In genomic region chr9:96654450-96655197, GRCh38 we compare ENCODE assay signal across 7 cellular contexts. TPM values are rescaled to one million over a fixed set of nuclear protein-coding genes. Genes with fewer than 3 reads are reported as not detected.
A peak's percentile ranks its signal among the peaks of the same experiment; 100 is the strongest.
DNase-seq lines count a peak whose midpoint lies in the region; ATAC-seq and TF ChIP-seq lines count a peak whose summit lies in the region.

No MANE protein-coding gene starts in this region.

- peak overlapping the region; percentile 92 to 100 for H3K27ac ChIP-seq in coronary artery

- H3K27ac Mint-ChIP-seq in activated CD4-positive, alpha-beta T cell treated with anti-CD3 and anti-CD28 coated beads, Interleukin-2, amount 10 ng/mL, durations not matched to agents 24 days and 14 days: peak overlapping the region; percentile 88

- no peak for TF ChIP-seq CTCF in coronary artery (IDR thresholded peaks at IDR 0.05)

- ATAC-seq in GM18519 (IDR thresholded peaks at IDR 0.05; ENCODE audit: low FRiP score, unreplicated experiment) (peak; percentile 60), HG03064 (IDR thresholded peaks at IDR 0.05; ENCODE audit: low read depth, unreplicated experiment) (peak; percentile 56)

- peaks cover 4% of the 10 kb centered on the region for H3K36me3 Mint-ChIP-seq in activated CD4-positive, alpha-beta T cell treated with anti-CD3 and anti-CD28 coated beads, Interleukin-2, amount 10 ng/mL, durations not matched to agents 24 days and 14 days (ENCODE audit: low read depth)

- H3K4me3 Mint-ChIP-seq in activated CD4-positive, alpha-beta T cell treated with anti-CD3 and anti-CD28 coated beads, Interleukin-2, amount 10 ng/mL, durations not matched to agents 24 days and 14 days: peak overlapping the region; percentile 89

- peak overlapping the region; percentile 82 for H3K4me3 ChIP-seq in coronary artery

- intact Hi-C loops in activated CD4-positive, alpha-beta T cell treated with anti-CD3 and anti-CD28 coated beads, Interleukin-2, amount 10 ng/mL, durations not matched to agents 24 days and 14 days (cut with micrococcal nuclease): loop anchor here (1.0 to 5.0 kb wide), 2 partner anchors 87 to 236 kb away; partner anchors contain the start of gene ZNF367

- peaks cover 12% of the 10 kb centered on the region for H3K4me1 Mint-ChIP-seq in activated CD4-positive, alpha-beta T cell treated with anti-CD3 and anti-CD28 coated beads, Interleukin-2, amount 10 ng/mL, durations not matched to agents 24 days and 14 days

- peak; percentile 75 for DNase-seq in NCI-H345 treated with DMSO at 0.1 percent for 48 hours (lab: John Stamatoyannopoulos, UW; ENCODE audit: unreplicated experiment)
- DNase-seq in activated CD4-positive, alpha-beta T cell treated with anti-CD3 and anti-CD28 coated beads, Interleukin-2, amount 10 ng/mL, durations not matched to agents 24 days and 14 days: peak; percentile 88
- DNase-seq in coronary artery (ENCODE audit: low spot score): peak; percentile 96
- DNase-seq in left kidney (ENCODE audit: low read depth, low spot score): peak; percentile 91
- DNase-seq in stimulated activated CD4-positive, alpha-beta T cell treated with anti-CD3 and anti-CD28 coated beads, Interleukin-1b, Interleukin-23, amount 100 ng/mL, for 24 hours (ENCODE audit: low read depth in 4 of 4, low spot score in 1 of 4): peak; percentile 21 to 36 (median 24)

- H3K27me3 Mint-ChIP-seq in activated CD4-positive, alpha-beta T cell treated with anti-CD3 and anti-CD28 coated beads, Interleukin-2, amount 10 ng/mL, durations not matched to agents 24 days and 14 days: peaks cover 10% of the 10 kb centered on the region

- H3K9me3 Mint-ChIP-seq in activated CD4-positive, alpha-beta T cell treated with anti-CD3 and anti-CD28 coated beads, Interleukin-2, amount 10 ng/mL, durations not matched to agents 24 days and 14 days: no peaks in the 10 kb centered on the region

RNA-seq across cellular contexts. Expression of gene PRXL2C, which starts 0.5 kb away (rescaled TPM):
- total RNA-seq in activated CD4-positive, alpha-beta T cell treated with anti-CD3 and anti-CD28 coated beads, Interleukin-2, amount 10 ng/mL, durations not matched to agents 24 days and 14 days: 7.8 and 9.8 TPM in 2 replicates

RNA-seq across cellular contexts. Expression of gene CDC14B, which starts 35.0 kb away (rescaled TPM):
- total RNA-seq in activated CD4-positive, alpha-beta T cell treated with anti-CD3 and anti-CD28 coated beads, Interleukin-2, amount 10 ng/mL, durations not matched to agents 24 days and 14 days: 1.0 and 1.1 TPM in 2 replicates

Comparison
In these comparisons a context has a peak if more than half of its experiments do, and no peak if none do; other contexts are left out.
1. Peak in every context shown above with its lines: DNase-seq, ATAC-seq, H3K4me3 ChIP-seq and H3K27ac ChIP-seq.
2. DNase-seq: peak in every context shown above with its lines; median percentile 96 in coronary artery; 91 in left kidney; 88 in activated CD4-positive, alpha-beta T cell treated with anti-CD3 and anti-CD28 coated beads, Interleukin-2, amount 10 ng/mL, durations not matched to agents 24 days and 14 days; 75 in NCI-H345 treated with DMSO at 0.1 percent for 48 hours; 24 in stimulated activated CD4-positive, alpha-beta T cell treated with anti-CD3 and anti-CD28 coated beads, Interleukin-1b, Interleukin-23, amount 100 ng/mL, for 24 hours.